ENCODE assay signal across 8 cellular contexts in the genomic region with DNA sequence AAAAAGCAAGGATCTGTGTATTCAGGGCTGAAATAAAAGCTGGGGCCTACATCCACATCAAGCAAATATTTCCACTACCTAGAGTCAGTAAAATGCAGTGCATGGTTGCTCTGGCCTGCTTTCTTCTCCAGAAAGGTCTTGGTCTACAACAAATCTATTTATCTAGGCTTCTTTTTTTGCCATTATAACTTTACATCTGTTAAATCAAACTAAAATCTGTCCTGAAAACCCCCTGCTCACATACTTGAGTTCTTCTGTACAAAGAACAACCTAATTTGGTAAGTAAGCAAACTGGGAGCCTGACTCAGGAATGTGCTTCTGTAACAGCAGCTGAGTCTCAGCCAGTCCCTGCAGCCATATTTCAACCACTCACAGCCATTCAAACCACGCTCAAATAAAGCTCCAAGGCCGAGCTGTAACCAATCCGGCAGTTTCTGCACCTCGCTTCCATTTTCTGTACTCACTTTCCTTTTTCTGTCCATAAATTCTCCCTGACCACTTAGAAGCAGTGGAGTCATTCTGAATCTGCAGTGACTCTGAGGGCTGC.
DNase-seq lines count a peak whose midpoint lies in the region; ATAC-seq and TF ChIP-seq lines count a peak whose summit lies in the region.

No MANE protein-coding gene starts in this region.

- DNase-seq in EL = peak; percentile 43
- peak; percentile 67 for DNase-seq in astrocyte of the cerebellum (ENCODE audit: low read depth)
- peak; percentile 89 for DNase-seq in iris pigment epithelial cell (ENCODE audit: low read depth)
- peak; percentile 49 for DNase-seq in skeletal muscle cell (ENCODE audit: low read depth)
- DNase-seq in amniotic stem cell (lab: John Stamatoyannopoulos, UW) = no peak
- no peak for DNase-seq in BE2C
- DNase-seq in middle frontal gyrus (ENCODE audit: extremely low spot score, low spot score) = no peak

- no peak for ATAC-seq in GM19023 (IDR thresholded peaks at IDR 0.05; ENCODE audit: unreplicated experiment)

- H3K9me3 ChIP-seq in BE2C = no peaks in the 10 kb centered on the region

- H3K27me3 ChIP-seq in BE2C = no peaks in the 10 kb centered on the region

- no peaks in the 10 kb centered on the region for H3K36me3 ChIP-seq in BE2C

- no peak overlapping the region for H3K4me3 ChIP-seq in astrocyte of the cerebellum (ENCODE audit: low read depth, low read length)
- H3K4me3 ChIP-seq in skeletal muscle cell (ENCODE audit: low read depth, low read length) = no peak overlapping the region
- no peak overlapping the region for H3K4me3 ChIP-seq in BE2C (ENCODE audit: low read depth, low read length)

- TF ChIP-seq CTCF in astrocyte of the cerebellum (IDR thresholded peaks at IDR 0.05; ENCODE audit: low read depth, low read length, missing control alignments) (no peak), BE2C (IDR thresholded peaks at IDR 0.05; ENCODE audit: low read depth, low read length) (no peak)

- peaks cover 19% of the 10 kb centered on the region for H3K4me1 ChIP-seq in BE2C

- in situ Hi-C loops in astrocyte of the cerebellum (cut with HindIII; ENCODE audit: low sequenced_read_pairs) = no loop called here

Comparison
In these comparisons a context has a peak if more than half of its experiments do, and no peak if none do; other contexts are left out.
1. DNase-seq: peak in EL (single experiment), astrocyte of the cerebellum (single experiment), iris pigment epithelial cell (single experiment) and skeletal muscle cell (single experiment); none in amniotic stem cell (single experiment), BE2C (single experiment) and middle frontal gyrus (single experiment).